In genomic region chr5:159972538-159973362, GRCh38 we compare ENCODE assay signal across 11 cellular contexts. TPM values are rescaled to one million over a fixed set of nuclear protein-coding genes. Genes with fewer than 3 reads are reported as not detected.
DNase-seq lines count a peak whose midpoint lies in the region; ATAC-seq, FAIRE-seq and TF ChIP-seq lines count a peak whose summit lies in the region.
"Had no signal": no experiment of that assay in that cellular context is flagged by ENCODE, and none has a peak within 500 bp of the region (broad histone marks: within the 10 kb centered on the region; RNA-seq: fewer than 3 reads in every experiment).

No MANE protein-coding gene starts in this region.

- H2AFZ ChIP-seq in osteoblast (ENCODE audit: low read length) (no peak overlapping the region), GM23248 (no peak overlapping the region)

- TF ChIP-seq CTCF in glutamatergic neuron (IDR thresholded peaks at IDR 0.05; ENCODE audit: partially characterized antibody, unreplicated experiment) (no peak), osteoblast (IDR thresholded peaks at IDR 0.05; ENCODE audit: extremely low read depth, low read depth, low read length) (no peak)

- H3K27me3 ChIP-seq in osteoblast (ENCODE audit: insufficient read depth, low read length): no peaks in the 10 kb centered on the region
- H3K27me3 ChIP-seq in GM23248 (replicated peaks; ENCODE audit: insufficient read depth): no peaks in the 10 kb centered on the region
- H3K27me3 ChIP-seq: ovary had no signal

- H3K9me3 ChIP-seq in T-helper 17 cell (ENCODE audit: control insufficient read depth, low read length, poor library complexity, severe bottlenecking) (no peaks in the 10 kb centered on the region), osteoblast (ENCODE audit: low read depth, low read length) (no peaks in the 10 kb centered on the region), GM23248 (ENCODE audit: low read depth) (no peaks in the 10 kb centered on the region)
- H3K9me3 ChIP-seq: ovary had no signal

- 71 to 87% methylated on average over 34 to 49 of the region's 50 CpGs for WGBS in GM23248 (ENCODE audit: low coverage in 1 of 2, low lambda C conversion rate in 2 of 2, missing lambda C conversion rate in 2 of 2), 2 experiments

- H3K79me2 ChIP-seq in osteoblast (ENCODE audit: insufficient read depth, low read length) (no peaks in the 10 kb centered on the region), GM23248 (ENCODE audit: insufficient read depth) (no peaks in the 10 kb centered on the region)

- H3K4me2 ChIP-seq in osteoblast (ENCODE audit: insufficient read depth, low read length) (no peak overlapping the region), GM23248 (ENCODE audit: unreplicated experiment) (no peak overlapping the region)

- H3F3A ChIP-seq in GM23248 (ENCODE audit: insufficient read depth): peaks cover 42% of the 10 kb centered on the region

- H3K36me3 Mint-ChIP-seq in T-helper 17 cell (ENCODE audit: low read depth): peaks cover 6% of the 10 kb centered on the region
- H3K36me3 Mint-ChIP-seq in glutamatergic neuron (ENCODE audit: unreplicated experiment): peaks cover 10% of the 10 kb centered on the region

- peaks cover 78% of the 10 kb centered on the region for H3K27me3 Mint-ChIP-seq in T-helper 17 cell
- peaks cover 24% of the 10 kb centered on the region for H3K27me3 Mint-ChIP-seq in glutamatergic neuron (ENCODE audit: unreplicated experiment)

- H3K4me1 Mint-ChIP-seq in T-helper 17 cell: peaks cover 9% of the 10 kb centered on the region
- H3K4me1 Mint-ChIP-seq in glutamatergic neuron (ENCODE audit: low read depth, unreplicated experiment): no peaks in the 10 kb centered on the region

- FAIRE-seq in GM12891 (lab: Jason Lieb, UNC): no peak

- TF ChIP-seq POLR2A in GM12891 (IDR thresholded peaks at IDR 0.05; ENCODE audit: low read depth, low read length): no peak

- peaks cover 6% of the 10 kb centered on the region for H3K9me3 Mint-ChIP-seq in glutamatergic neuron (ENCODE audit: unreplicated experiment)

- H3K27ac ChIP-seq in osteoblast (ENCODE audit: low read depth, low read length): no peak overlapping the region
- H3K27ac ChIP-seq in GM23248: no peak overlapping the region
- H3K27ac ChIP-seq: ovary had no signal

- H3K4me3 ChIP-seq in osteoblast (ENCODE audit: insufficient read depth, low read length) (no peak overlapping the region), GM23248 (no peak overlapping the region)
- H3K4me3 ChIP-seq: ovary had no signal

- H4K20me1 ChIP-seq in osteoblast (ENCODE audit: insufficient read depth, low read length) (no peaks in the 10 kb centered on the region), GM23248 (ENCODE audit: insufficient read depth) (no peaks in the 10 kb centered on the region)

- DNase-seq in DMS53 (lab: John Stamatoyannopoulos, UW) (peak; percentile 38), DMS53 treated with DMSO at 0.1 percent for 48 hours (lab: John Stamatoyannopoulos, UW; ENCODE audit: unreplicated experiment) (no peak), T-helper 17 cell (no peak), glutamatergic neuron (no peak), osteoblast (ENCODE audit: insufficient read length, low spot score, missing footprints) (peak; percentile 27), GM12891 (ENCODE audit: insufficient read length, low spot score) (no peak), GM23248 (no peak)
- DNase-seq: 8988T; effector CD8-positive, alpha-beta T cell; ovary had no signal

- no peaks in the 10 kb centered on the region for H3K9me2 ChIP-seq in GM23248 (ENCODE audit: insufficient read depth)

- peak overlapping the region; percentile 71 for H3K4me3 Mint-ChIP-seq in T-helper 17 cell
- peak overlapping the region; percentile 87 for H3K4me3 Mint-ChIP-seq in glutamatergic neuron (ENCODE audit: unreplicated experiment)

- no peaks in the 10 kb centered on the region for H3K36me3 ChIP-seq in osteoblast (ENCODE audit: insufficient read depth, low read length)
- H3K36me3 ChIP-seq in GM23248 (ENCODE audit: low read depth): no peaks in the 10 kb centered on the region
- H3K36me3 ChIP-seq: ovary had no signal

- ATAC-seq in T-helper 17 cell (no peak), GM21447 (IDR thresholded peaks at IDR 0.05; ENCODE audit: unreplicated experiment) (no peak)

- no peak overlapping the region for H3K9ac ChIP-seq in GM23248

- in situ Hi-C loops in GM23248 (cut with MboI): no loop called here

- H3K4me1 ChIP-seq in osteoblast (ENCODE audit: insufficient read depth, low read length) (peaks cover 41% of the 10 kb centered on the region), GM23248 (ENCODE audit: insufficient read depth) (peaks cover 42% of the 10 kb centered on the region)

- no peak overlapping the region for H3K27ac Mint-ChIP-seq in T-helper 17 cell
- no peak overlapping the region for H3K27ac Mint-ChIP-seq in glutamatergic neuron (ENCODE audit: unreplicated experiment)

TF ChIP-seq in GM12891, 5 proteins besides CTCF, POLR2A, EP300 and RAD21:
- TF ChIP-seq POU2F2 (IDR thresholded peaks at IDR 0.05; ENCODE audit: low read depth, low read length): no peak
- no peak for TF ChIP-seq SPI1 (IDR thresholded peaks at IDR 0.05; ENCODE audit: low read depth, low read length)
- TF ChIP-seq POLR2AphosphoS5 (IDR thresholded peaks at IDR 0.05; ENCODE audit: low read depth, low read length): no peak
- no peak for TF ChIP-seq TAF1 (IDR thresholded peaks at IDR 0.05; ENCODE audit: low read depth, low read length)
- no peak for TF ChIP-seq PAX5 (IDR thresholded peaks at IDR 0.05; ENCODE audit: insufficient read depth, low read length, severe bottlenecking)

RNA-seq across cellular contexts. Expression of gene TTC1, which starts 36.2 kb away (rescaled TPM):
- total RNA-seq in T-helper 17 cell (10 to 100 TPM; 24.0 to 24.3 TPM), glutamatergic neuron (ENCODE audit: unreplicated experiment) (41.0 TPM), osteoblast (43.9 and 49.9 TPM in 2 replicates)
- 65.9 TPM for polyA plus RNA-seq in GM12891 (2012; ENCODE audit: low read depth, missing spikeins)
- 39.9 and 46.8 TPM in 2 replicates for total RNA-seq in GM23248 (2014; rRNA removed; shearing (Covaris generic))
- 67.5 and 67.7 TPM in 2 replicates for polyA plus RNA-seq in GM23248 (2016; fragmentation: Nextera tagmentation; extraction: Ambion mirVana)

RNA-seq across cellular contexts. Expression of gene ADRA1B, which starts 56.5 kb away (rescaled TPM):
- total RNA-seq in T-helper 17 cell (not detected), glutamatergic neuron (ENCODE audit: unreplicated experiment) (0.66 TPM), osteoblast (0.29 and 0.36 TPM in 2 replicates)
- polyA plus RNA-seq in GM12891 (2012; ENCODE audit: low read depth, missing spikeins): not detected
- 0.32 and 0.63 TPM in 2 replicates for total RNA-seq in GM23248 (2014; rRNA removed; shearing (Covaris generic))
- 0.56 TPM in 1 of 2 replicates, not detected in the other for polyA plus RNA-seq in GM23248 (2016; fragmentation: Nextera tagmentation; extraction: Ambion mirVana)

Comparison
In these comparisons a context has a peak if more than half of its experiments do, and no peak if none do; other contexts are left out.
1. DNase-seq: peak in DMS53 (single experiment) and osteoblast (single experiment); none in DMS53 treated with DMSO at 0.1 percent for 48 hours (single experiment), T-helper 17 cell (0 of 3), glutamatergic neuron (single experiment), GM12891 (single experiment) and GM23248 (single experiment).